1 cellular context compared by ENCODE assay signal in the genomic region with DNA sequence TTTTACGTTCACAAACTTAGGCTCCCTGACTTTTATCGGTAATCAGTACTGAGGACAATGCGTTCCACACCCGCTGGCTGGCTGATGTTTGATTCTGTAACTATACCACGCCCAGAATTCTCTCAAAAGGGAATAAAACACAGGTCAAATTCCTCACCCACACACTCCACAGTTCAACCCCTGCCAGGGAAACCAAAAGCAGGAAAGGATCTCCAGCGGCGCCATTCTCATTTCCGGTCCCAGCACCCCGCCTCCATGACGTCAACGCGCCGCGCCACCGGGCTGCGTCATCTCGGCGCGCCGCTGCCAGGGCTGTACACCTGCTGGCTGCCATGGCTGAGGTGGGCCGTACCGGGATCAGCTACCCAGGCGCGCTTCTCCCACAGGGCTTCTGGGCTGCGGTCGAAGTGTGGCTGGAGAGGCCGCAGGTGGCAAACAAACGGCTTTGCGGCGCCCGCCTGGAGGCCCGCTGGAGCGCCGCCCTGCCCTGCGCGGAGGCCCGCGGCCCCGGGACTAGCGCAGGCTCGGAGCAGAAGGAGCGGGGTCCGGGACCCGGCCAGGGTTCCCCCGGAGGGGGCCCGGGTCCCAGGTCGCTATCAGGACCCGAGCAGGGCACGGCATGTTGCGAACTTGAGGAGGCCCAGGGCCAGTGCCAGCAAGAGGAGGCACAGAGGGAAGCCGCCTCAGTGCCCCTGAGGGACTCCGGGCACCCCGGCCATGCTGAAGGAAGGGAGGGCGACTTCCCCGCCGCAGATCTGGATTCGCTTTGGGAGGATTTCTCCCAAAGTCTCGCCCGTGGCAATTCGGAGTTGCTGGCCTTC.
TF ChIP-seq lines count a peak whose summit lies in the region.

TSS of gene ACOX3 (minus strand) at position 233 of the 821 bp plus-strand sequence. CDS start 24,202 bp downstream, outside the sequence.
A gene with protein sequence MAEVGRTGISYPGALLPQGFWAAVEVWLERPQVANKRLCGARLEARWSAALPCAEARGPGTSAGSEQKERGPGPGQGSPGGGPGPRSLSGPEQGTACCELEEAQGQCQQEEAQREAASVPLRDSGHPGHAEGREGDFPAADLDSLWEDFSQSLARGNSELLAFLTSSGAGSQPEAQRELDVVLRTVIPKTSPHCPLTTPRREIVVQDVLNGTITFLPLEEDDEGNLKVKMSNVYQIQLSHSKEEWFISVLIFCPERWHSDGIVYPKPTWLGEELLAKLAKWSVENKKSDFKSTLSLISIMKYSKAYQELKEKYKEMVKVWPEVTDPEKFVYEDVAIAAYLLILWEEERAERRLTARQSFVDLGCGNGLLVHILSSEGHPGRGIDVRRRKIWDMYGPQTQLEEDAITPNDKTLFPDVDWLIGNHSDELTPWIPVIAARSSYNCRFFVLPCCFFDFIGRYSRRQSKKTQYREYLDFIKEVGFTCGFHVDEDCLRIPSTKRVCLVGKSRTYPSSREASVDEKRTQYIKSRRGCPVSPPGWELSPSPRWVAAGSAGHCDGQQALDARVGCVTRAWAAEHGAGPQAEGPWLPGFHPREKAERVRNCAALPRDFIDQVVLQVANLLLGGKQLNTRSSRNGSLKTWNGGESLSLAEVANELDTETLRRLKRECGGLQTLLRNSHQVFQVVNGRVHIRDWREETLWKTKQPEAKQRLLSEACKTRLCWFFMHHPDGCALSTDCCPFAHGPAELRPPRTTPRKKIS (plus strand): TSS at position 287 of the 821 bp plus-strand sequence. CDS start 46 bp downstream, at position 333.

TF ChIP-seq in K562, 482 proteins besides CTCF, POLR2A, EP300 and RAD21 (continued from another document and continues in another):
- TF ChIP-seq, protein P1, sequence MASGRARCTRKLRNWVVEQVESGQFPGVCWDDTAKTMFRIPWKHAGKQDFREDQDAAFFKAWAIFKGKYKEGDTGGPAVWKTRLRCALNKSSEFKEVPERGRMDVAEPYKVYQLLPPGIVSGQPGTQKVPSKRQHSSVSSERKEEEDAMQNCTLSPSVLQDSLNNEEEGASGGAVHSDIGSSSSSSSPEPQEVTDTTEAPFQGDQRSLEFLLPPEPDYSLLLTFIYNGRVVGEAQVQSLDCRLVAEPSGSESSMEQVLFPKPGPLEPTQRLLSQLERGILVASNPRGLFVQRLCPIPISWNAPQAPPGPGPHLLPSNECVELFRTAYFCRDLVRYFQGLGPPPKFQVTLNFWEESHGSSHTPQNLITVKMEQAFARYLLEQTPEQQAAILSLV (tag; IDR thresholded peaks at IDR 0.05): no peak
- TF ChIP-seq ZNF583 (CRISPR knock-in tag; IDR thresholded peaks at IDR 0.05): no peak
- TF ChIP-seq THRAP3 (IDR thresholded peaks at IDR 0.05; ENCODE audit: borderline replicate concordance): no peak
- TF ChIP-seq, protein P2, sequence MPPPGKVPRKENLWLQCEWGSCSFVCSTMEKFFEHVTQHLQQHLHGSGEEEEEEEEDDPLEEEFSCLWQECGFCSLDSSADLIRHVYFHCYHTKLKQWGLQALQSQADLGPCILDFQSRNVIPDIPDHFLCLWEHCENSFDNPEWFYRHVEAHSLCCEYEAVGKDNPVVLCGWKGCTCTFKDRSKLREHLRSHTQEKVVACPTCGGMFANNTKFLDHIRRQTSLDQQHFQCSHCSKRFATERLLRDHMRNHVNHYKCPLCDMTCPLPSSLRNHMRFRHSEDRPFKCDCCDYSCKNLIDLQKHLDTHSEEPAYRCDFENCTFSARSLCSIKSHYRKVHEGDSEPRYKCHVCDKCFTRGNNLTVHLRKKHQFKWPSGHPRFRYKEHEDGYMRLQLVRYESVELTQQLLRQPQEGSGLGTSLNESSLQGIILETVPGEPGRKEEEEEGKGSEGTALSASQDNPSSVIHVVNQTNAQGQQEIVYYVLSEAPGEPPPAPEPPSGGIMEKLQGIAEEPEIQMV (tag; conservative IDR thresholded peaks at IDR 0.05; ENCODE audit: low read depth): no peak
- TF ChIP-seq ARID2 (IDR thresholded peaks at IDR 0.05): no peak
- no peak for TF ChIP-seq PHTF2 (CRISPR knock-in tag; IDR thresholded peaks at IDR 0.05)
- TF ChIP-seq, protein P3, sequence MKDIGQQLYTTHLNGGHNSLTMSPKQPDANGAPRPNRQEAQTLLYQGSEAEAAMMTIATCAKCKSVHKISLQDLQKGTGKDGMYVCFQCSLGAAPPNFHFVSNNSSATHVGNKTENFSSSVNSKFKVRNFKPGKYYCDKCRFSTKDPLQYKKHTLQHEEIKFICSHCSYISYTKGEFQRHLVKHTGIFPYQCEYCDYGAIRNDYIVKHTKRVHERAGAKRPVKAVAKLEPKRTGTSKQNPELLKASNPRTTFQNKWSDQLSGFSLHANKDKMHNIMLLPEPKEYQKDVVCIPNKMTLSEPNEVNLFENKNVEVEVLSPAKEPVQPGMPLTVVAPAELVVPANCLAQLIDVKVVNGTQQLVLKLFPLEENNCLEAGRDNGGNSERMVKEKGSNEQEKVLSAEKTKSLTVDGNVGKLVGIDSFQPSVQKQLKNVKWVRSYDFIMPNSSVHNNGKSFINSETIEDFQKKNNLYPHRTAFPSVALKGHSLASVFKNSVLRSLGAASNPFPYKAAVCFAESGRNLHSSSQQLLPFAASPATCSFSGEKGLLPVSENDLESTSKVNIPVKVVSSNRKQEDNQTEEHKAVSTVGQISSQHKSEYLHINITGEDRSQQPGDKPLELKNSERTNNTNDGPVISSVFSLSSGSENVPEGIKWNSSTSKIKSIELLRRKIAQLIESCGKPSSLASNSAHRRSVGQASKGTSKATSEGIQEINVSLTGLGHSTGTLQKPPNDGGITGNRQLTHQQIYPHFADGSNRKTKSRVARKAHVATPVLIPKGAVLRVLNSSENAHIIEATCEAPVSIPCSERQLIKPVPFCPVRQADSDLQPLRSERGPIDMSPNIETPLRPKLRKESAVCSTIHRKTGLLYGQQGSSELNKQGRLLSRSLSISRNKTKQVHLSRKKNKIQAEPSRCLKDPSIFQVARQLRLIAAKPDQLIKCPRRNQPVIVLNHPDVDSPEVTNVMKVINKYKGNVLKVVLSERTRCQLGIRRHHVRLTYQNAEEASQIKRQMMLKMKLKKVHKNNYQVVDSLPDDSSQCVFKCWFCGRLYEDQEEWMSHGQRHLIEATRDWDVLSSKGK (CRISPR knock-in tag; IDR thresholded peaks at IDR 0.05): no peak
- no peak for TF ChIP-seq ELK1 (CRISPR knock-in tag; IDR thresholded peaks at IDR 0.05)
- TF ChIP-seq ADNP (tag; IDR thresholded peaks at IDR 0.05): no peak
- TF ChIP-seq JUNB (CRISPR knock-in tag; conservative IDR thresholded peaks at IDR 0.05): no peak
- TF ChIP-seq CBX8 (IDR thresholded peaks at IDR 0.05; ENCODE audit: borderline replicate concordance, extremely low read depth, low read depth, low read length, poor library complexity, severe bottlenecking): no peak
- TF ChIP-seq RBM14 (IDR thresholded peaks at IDR 0.05; ENCODE audit: borderline replicate concordance, insufficient read depth, low read depth, low read length): no peak
- no peak; the same call in 1 of the 2 replicates for TF ChIP-seq ARID1B (IDR thresholded peaks at IDR 0.05)
- TF ChIP-seq ZNF143 (CRISPR knock-in tag; IDR thresholded peaks at IDR 0.05): no peak; the same call in 1 of the 2 replicates
- TF ChIP-seq THAP12 (CRISPR knock-in tag; IDR thresholded peaks at IDR 0.05): no peak
- no peak for TF ChIP-seq XRCC4 (IDR thresholded peaks at IDR 0.05; ENCODE audit: extremely low read depth, insufficient read depth, insufficient read length)
- TF ChIP-seq ZNF695 (CRISPR knock-in tag; IDR thresholded peaks at IDR 0.05): no peak
- TF ChIP-seq DEAF1 (CRISPR knock-in tag; IDR thresholded peaks at IDR 0.05): no peak
- TF ChIP-seq FOXA3 (CRISPR knock-in tag; conservative IDR thresholded peaks at IDR 0.05 in 1 of 2, IDR thresholded peaks at IDR 0.05 in 1 of 2): no peak
- peak in 1 of 2 experiments; percentile 94; a peak in 2 of 4 replicates for TF ChIP-seq CSDE1 (IDR thresholded peaks at IDR 0.05)
- no peak for TF ChIP-seq DLX4 (CRISPR knock-in tag; IDR thresholded peaks at IDR 0.05)
- no peak; the same call in 1 of the 2 replicates for TF ChIP-seq MAFK (IDR thresholded peaks at IDR 0.05; ENCODE audit: low read length)
- TF ChIP-seq ZNF121 (CRISPR knock-in tag; conservative IDR thresholded peaks at IDR 0.05): no peak
- no peak for TF ChIP-seq RBM15 (IDR thresholded peaks at IDR 0.05; ENCODE audit: insufficient read depth, low read length)
- no peak for TF ChIP-seq GATAD2B (IDR thresholded peaks at IDR 0.05; ENCODE audit: borderline replicate concordance)
- no peak for TF ChIP-seq STAT5A (IDR thresholded peaks at IDR 0.05; ENCODE audit: borderline replicate concordance, low read length)
- TF ChIP-seq SIX5 (IDR thresholded peaks at IDR 0.05; ENCODE audit: borderline replicate concordance in 1 of 2, insufficient read depth in 1 of 2, low read depth in 1 of 2, low read length in 2 of 2): peak; percentile 49 to 55; a peak in 2 of 4 replicates
- TF ChIP-seq ILK (tag; IDR thresholded peaks at IDR 0.05; ENCODE audit: borderline replicate concordance, low read depth): no peak
- TF ChIP-seq HNRNPLL (IDR thresholded peaks at IDR 0.05; ENCODE audit: low read depth, low read length, poor library complexity, severe bottlenecking): no peak
- no peak for TF ChIP-seq ELK3 (CRISPR knock-in tag; IDR thresholded peaks at IDR 0.05)
- TF ChIP-seq HOMEZ (CRISPR knock-in tag; IDR thresholded peaks at IDR 0.05): no peak
- TF ChIP-seq HMG20B (CRISPR knock-in tag; IDR thresholded peaks at IDR 0.05): no peak
- TF ChIP-seq CEBPB (tag; IDR thresholded peaks at IDR 0.05): no peak
- TF ChIP-seq MEF2D (tag; conservative IDR thresholded peaks at IDR 0.05; ENCODE audit: low read depth): no peak
- no peak for TF ChIP-seq ZNF507 (tag; conservative IDR thresholded peaks at IDR 0.05)
- TF ChIP-seq ZNF384 (IDR thresholded peaks at IDR 0.05; ENCODE audit: low read depth, low read length): no peak
- no peak for TF ChIP-seq ZNF3 (CRISPR knock-in tag; IDR thresholded peaks at IDR 0.05)
- TF ChIP-seq POLR2AphosphoS2 (IDR thresholded peaks at IDR 0.05; ENCODE audit: low read length): no peak
